26 cellular contexts compared by ENCODE assay signal in genomic region chr16:69405326-69405725, GRCh38. TPM values are rescaled to one million over a fixed set of nuclear protein-coding genes. Genes with fewer than 3 reads are reported as not detected.
DNase-seq lines count a peak whose midpoint lies in the region; ATAC-seq, FAIRE-seq and TF ChIP-seq lines count a peak whose summit lies in the region.
"Had no signal": no experiment of that assay in that cellular context is flagged by ENCODE, and none has a peak within 500 bp of the region (broad histone marks: within the 10 kb centered on the region; RNA-seq: fewer than 3 reads in every experiment).

No MANE protein-coding gene starts in this region.

- no peak for ATAC-seq in HG03442 (IDR thresholded peaks at IDR 0.05; ENCODE audit: unreplicated experiment)
- ATAC-seq: WTC11 had no signal

- H3K27ac ChIP-seq in 22Rv1: peak overlapping the region; percentile 73
- peak overlapping the region in 3 of 4 donors; percentile 28 to 70 (median 40) for H3K27ac ChIP-seq in Peyer's patch
- H3K27ac ChIP-seq in keratinocyte (ENCODE audit: control insufficient read depth, insufficient read depth, low read length): peak overlapping the region; percentile 37
- peak overlapping the region in 3 of 5 donors; percentile 55 to 73 (median 67) for H3K27ac ChIP-seq in stomach
- peak overlapping the region in 11 of 59 donors; percentile 15 to 78 (median 55) for H3K27ac ChIP-seq in dorsolateral prefrontal cortex
- H3K27ac ChIP-seq: neutrophil had no signal

- peak overlapping the region; percentile 18 for H3K4me2 ChIP-seq in keratinocyte (ENCODE audit: control insufficient read depth, extremely low read depth, insufficient read depth, low read depth, low read length)

- FAIRE-seq in keratinocyte (lab: Jason Lieb, UNC): no peak
- FAIRE-seq: H54, urothelium cell line had no signal

- dilution Hi-C loops in keratinocyte (cut with MboI; ENCODE audit: extremely low pct_ligation_motif_present, low sequenced_read_pairs): no loop called here

- no peak overlapping the region for H2AFZ ChIP-seq in keratinocyte (ENCODE audit: control insufficient read depth, low read length)

- H3K27me3 ChIP-seq in Peyer's patch (no peaks in the 10 kb centered on the region), keratinocyte (ENCODE audit: control insufficient read depth, extremely low read depth, insufficient read depth, low read length) (no peaks in the 10 kb centered on the region), stomach (no peaks in the 10 kb centered on the region), dorsolateral prefrontal cortex (no peaks in the 10 kb centered on the region)
- H3K27me3 ChIP-seq: heart right ventricle, neutrophil, SJCRH30 had no signal

- H3K4me1 ChIP-seq in Peyer's patch: peaks cover 0 to 35% (median 1%) of the 10 kb centered on the region in 4 donors
- H3K4me1 ChIP-seq in keratinocyte (ENCODE audit: control insufficient read depth, extremely low read depth, insufficient read depth, low read length): peaks cover 43% of the 10 kb centered on the region
- peaks cover 9 to 41% (median 34%) of the 10 kb centered on the region in 4 donors for H3K4me1 ChIP-seq in stomach

- H3K79me2 ChIP-seq in keratinocyte (ENCODE audit: control insufficient read depth, insufficient read depth, low read length): no peaks in the 10 kb centered on the region

- H3K9me1 ChIP-seq in keratinocyte (ENCODE audit: control insufficient read depth, extremely low read depth, insufficient read depth, low read length): no peaks in the 10 kb centered on the region

- H3K4me3 ChIP-seq in Peyer's patch (no peak overlapping the region), keratinocyte (ENCODE audit: control insufficient read depth in 2 of 3, extremely low read depth in 1 of 3, insufficient read depth in 2 of 3, low read depth in 1 of 3, low read length in 3 of 3) (no peak overlapping the region), stomach (no peak overlapping the region), dorsolateral prefrontal cortex (no peak overlapping the region)
- H3K4me3 ChIP-seq: skin epidermis had no signal

- DNase-seq in Peyer's patch (no peak), keratinocyte (ENCODE audit: low read depth, low spot score) (no peak), stomach (no peak), dorsolateral prefrontal cortex (no peak), germinal center (ENCODE audit: low spot score) (no peak)
- no peak for DNase-seq in activated CD4-positive, CD25-positive, alpha-beta regulatory T cell treated with anti-CD3 and anti-CD28 coated beads, Interleukin-2, amount 50 U/mL, for 72 hours
- DNase-seq: activated CD4-positive, alpha-beta T cell treated with anti-CD3 and anti-CD28 coated beads, Interleukin-2, amount 50 U/mL, for 4 hours; activated naive CD4-positive, alpha-beta T cell treated with anti-CD3 and anti-CD28 coated beads for 36 hours; DMS153; effector CD4-positive, alpha-beta T cell; heart right ventricle; NCI-H1092; NCI-H1694 treated with DMSO at 0.1 percent for 48 hours; NCI-H2171 treated with DMSO at 0.1 percent for 48 hours; NCI-H524 treated with DMSO at 0.1 percent for 48 hours; SJCRH30 had no signal

- no peaks in the 10 kb centered on the region for H4K20me1 ChIP-seq in keratinocyte (ENCODE audit: control insufficient read depth, extremely low read depth, insufficient read depth, low read length)

- no peak for TF ChIP-seq CTCF in 22Rv1 (IDR thresholded peaks at IDR 0.05)
- no peak for TF ChIP-seq CTCF in Peyer's patch (IDR thresholded peaks at IDR 0.05)
- TF ChIP-seq CTCF in keratinocyte (optimal IDR thresholded peaks at IDR 0.05 in 1 of 3, IDR thresholded peaks at IDR 0.05 in 1 of 3, conservative IDR thresholded peaks at IDR 0.05 in 1 of 3; ENCODE audit: extremely low read depth in 1 of 3, insufficient read depth in 2 of 3, low read length in 3 of 3): no peak
- TF ChIP-seq CTCF in stomach (IDR thresholded peaks at IDR 0.05): no peak
- no peak for TF ChIP-seq CTCF in dorsolateral prefrontal cortex (IDR thresholded peaks at IDR 0.05 in 54 of 56, conservative IDR thresholded peaks at IDR 0.05 in 2 of 56; ENCODE audit: low read depth in 1 of 56, partially characterized antibody in 56 of 56)

- H3K36me3 ChIP-seq in Peyer's patch (no peaks in the 10 kb centered on the region), keratinocyte (ENCODE audit: control insufficient read depth in 2 of 2, extremely low read depth in 1 of 2, insufficient read depth in 2 of 2, low read length in 2 of 2) (no peaks in the 10 kb centered on the region), stomach (no peaks in the 10 kb centered on the region)
- H3K36me3 ChIP-seq: heart right ventricle, neutrophil, SJCRH30 had no signal

- 85 to 96% (median 89%) methylated on average over 2 of the region's 2 CpGs for WGBS in stomach, 5 donors

- no peak for TF ChIP-seq POLR2A in Peyer's patch (IDR thresholded peaks at IDR 0.05)
- TF ChIP-seq POLR2A in stomach (IDR thresholded peaks at IDR 0.05): no peak

- H3K9me3 ChIP-seq in Peyer's patch (no peaks in the 10 kb centered on the region), keratinocyte (ENCODE audit: control insufficient read depth, low read depth, low read length) (no peaks in the 10 kb centered on the region), stomach (no peaks in the 10 kb centered on the region)
- H3K9me3 ChIP-seq: heart right ventricle, neutrophil, SJCRH30 had no signal

- no peak for TF ChIP-seq EP300 in stomach (IDR thresholded peaks at IDR 0.05)

- intact Hi-C loops in stomach (cut with DNase I; ENCODE audit: low total_unique reads) (no loop called here), dorsolateral prefrontal cortex (cut with DNase I) (no loop called here)

- no peak overlapping the region for H3K9ac ChIP-seq in keratinocyte (ENCODE audit: control insufficient read depth, extremely low read depth, insufficient read depth, low read length)

RNA-seq across cellular contexts. Expression of gene CYB5B, which starts 19.1 kb away (rescaled TPM):
- 10 to 100 TPM; 62.7 to 95.7 (median 65.7) TPM for total RNA-seq in Peyer's patch
- 204 to 287 TPM (median 246 TPM) in 3 replicates for polyA plus RNA-seq in keratinocyte
- 9.4 TPM for polyA plus RNA-seq in keratinocyte (2011; ENCODE audit: low read depth)
- 150 and 279 TPM in 2 replicates for polyA plus RNA-seq in keratinocyte (2011; cell fraction: cytosol; rRNA removed)
- polyA plus RNA-seq in keratinocyte (2011; cell fraction: nucleus; rRNA removed): 137 and 147 TPM in 2 replicates
- polyA plus RNA-seq in keratinocyte (2012; ENCODE audit: low replicate concordance): 46.9 and 123 TPM in 2 replicates
- polyA minus RNA-seq in keratinocyte: 123 to 200 TPM (median 142 TPM) in 3 replicates
- 48.9 TPM for polyA minus RNA-seq in keratinocyte (2011; cell fraction: cytosol; rRNA and poly(A)+ RNA removed)
- polyA minus RNA-seq in keratinocyte (2011; cell fraction: nucleus; rRNA and poly(A)+ RNA removed): 39.4 and 68.7 TPM in 2 replicates
- total RNA-seq in stomach: 10 to 100 TPM in 4 of 5 donors, 1 to 10 TPM in 1; 9.3 to 76.3 (median 46.8) TPM
- polyA plus RNA-seq in stomach: 10 to 100 TPM; 45.1 to 55.7 (median 52.9) TPM
- total RNA-seq in dorsolateral prefrontal cortex: 100 to 1,000 TPM in 88 of 120 experiments, 10 to 100 TPM in 32; 79.7 to 179 (median 108) TPM

RNA-seq across cellular contexts. Expression of gene TERF2, which starts 19.5 kb away (rescaled TPM):
- 10 to 100 TPM; 17.0 to 47.4 (median 28.5) TPM for total RNA-seq in Peyer's patch
- 11.4 to 18.0 TPM (median 16.8 TPM) in 3 replicates for polyA plus RNA-seq in keratinocyte
- 32.4 TPM for polyA plus RNA-seq in keratinocyte (2011; ENCODE audit: low read depth)
- 13.7 and 15.1 TPM in 2 replicates for polyA plus RNA-seq in keratinocyte (2011; cell fraction: cytosol; rRNA removed)
- polyA plus RNA-seq in keratinocyte (2011; cell fraction: nucleus; rRNA removed): 20.8 and 21.3 TPM in 2 replicates
- 15.4 and 18.0 TPM in 2 replicates for polyA plus RNA-seq in keratinocyte (2012; ENCODE audit: low replicate concordance)
- 10.8 to 15.3 TPM (median 13.9 TPM) in 3 replicates for polyA minus RNA-seq in keratinocyte
- 17.3 TPM for polyA minus RNA-seq in keratinocyte (2011; cell fraction: cytosol; rRNA and poly(A)+ RNA removed)
- 11.3 and 13.3 TPM in 2 replicates for polyA minus RNA-seq in keratinocyte (2011; cell fraction: nucleus; rRNA and poly(A)+ RNA removed)
- total RNA-seq in stomach: 100 to 1,000 TPM in 2 of 5 donors, 10 to 100 TPM in 3; 11.6 to 209 (median 35.1) TPM
- 10 to 100 TPM in 1 of 3 donors, 1 to 10 TPM in 2; 7.6 to 13.6 (median 8.8) TPM for polyA plus RNA-seq in stomach
- 100 to 1,000 TPM in 4 of 120 experiments, 10 to 100 TPM in 116; 46.4 to 105 (median 75.6) TPM for total RNA-seq in dorsolateral prefrontal cortex

RNA-seq across cellular contexts. Expression of gene TMED6, which starts 53.7 kb away (rescaled TPM):
- total RNA-seq in Peyer's patch (1 to 10 TPM; 4.3 to 9.9 (median 6.6) TPM), stomach (10 to 100 TPM in 2 of 5 donors, 1 to 10 TPM in 2, not detected in 1; 1.8 to 31.9 (median 10.8) TPM), dorsolateral prefrontal cortex (1 to 10 TPM in 60 of 120 experiments, under 1 TPM in 32, not detected in 28; 0.57 to 3.4 (median 1.3) TPM)
- polyA plus RNA-seq in keratinocyte (0.09 to 0.22 TPM in 2 of 3 replicates, not detected in the other), stomach (10 to 100 TPM in 2 of 3 donors, 1 to 10 TPM in 1; 3.8 to 60.1 (median 37.6) TPM)
- 0.61 TPM for polyA plus RNA-seq in keratinocyte (2011; ENCODE audit: low read depth)
- 0.11 TPM in 1 of 2 replicates, not detected in the other for polyA plus RNA-seq in keratinocyte (2011; cell fraction: cytosol; rRNA removed)
- polyA plus RNA-seq in keratinocyte (2011; cell fraction: nucleus; rRNA removed): 0.48 and 1.1 TPM in 2 replicates
- 0.59 and 0.74 TPM in 2 replicates for polyA plus RNA-seq in keratinocyte (2012; ENCODE audit: low replicate concordance)
- 0.32 TPM in 1 of 3 replicates, not detected in the others for polyA minus RNA-seq in keratinocyte
- polyA minus RNA-seq in keratinocyte (2011; cell fraction: cytosol; rRNA and poly(A)+ RNA removed): not detected
- polyA minus RNA-seq in keratinocyte (2011; cell fraction: nucleus; rRNA and poly(A)+ RNA removed): 0.93 TPM in 1 of 2 replicates, not detected in the other
- total RNA-seq: cerebellum, epithelial cell of proximal tubule, SJCRH30 had no signal
- polyA plus RNA-seq: IgD-negative memory B cell had no signal
